In the genomic region with DNA sequence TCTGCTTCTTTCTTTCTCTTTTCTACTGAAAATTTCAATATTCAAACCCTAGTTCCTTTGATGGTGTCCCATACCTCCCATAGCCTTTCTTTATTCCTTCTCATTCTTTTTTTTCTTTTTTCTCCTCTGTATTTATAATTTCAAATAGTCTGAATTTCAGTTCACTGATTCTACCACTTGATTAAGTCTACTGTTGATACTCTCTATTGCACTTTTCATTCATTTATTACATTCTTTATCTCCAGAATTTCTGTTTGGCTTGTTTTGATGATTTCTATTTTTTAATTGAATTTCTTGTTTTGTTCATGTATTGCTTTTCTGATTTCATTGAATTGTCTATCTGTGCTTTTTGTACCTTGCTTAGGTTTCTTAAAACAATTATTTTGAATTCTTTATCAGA, we compare ENCODE assay signal across 30 cellular contexts.
"Had no signal": no experiment of that assay in that cellular context is flagged by ENCODE, and none has a peak within 500 bp of the region (broad histone marks: within the 10 kb centered on the region; RNA-seq: fewer than 3 reads in every experiment).

No MANE protein-coding gene starts in this region.

- H3K27ac Mint-ChIP-seq: activated CD4-positive, alpha-beta memory T cell treated with anti-CD3 and anti-CD28 coated beads for 36 hours; activated CD4-positive, alpha-beta T cell treated with anti-CD3 and anti-CD28 coated beads for 36 hours; activated CD4-positive, alpha-beta T cell treated with anti-CD3 and anti-CD28 coated beads, Interleukin-2, amount 10 ng/mL, durations not matched to agents 24 days and 14 days; activated naive CD4-positive, alpha-beta T cell treated with anti-CD3 and anti-CD28 coated beads, Interleukin-2, amount 10 ng/mL, durations not matched to agents 7 days and 5 days; activated naive CD4-positive, alpha-beta T cell treated with anti-CD3 and anti-CD28 coated beads, Interleukin-2, amount 50 U/mL, for 72 hours; activated naive CD8-positive, alpha-beta T cell treated with anti-CD3 and anti-CD28 coated beads, Interleukin-2, amount 10 ng/mL, durations not matched to agents 7 days and 5 days; activated T-cell treated with anti-CD3 and anti-CD28 coated beads, Interleukin-2, amount 50 U/mL, for 24 hours; activated T-cell treated with anti-CD3 and anti-CD28 coated beads, Interleukin-2, amount 50 U/mL, for 72 hours; brain had no signal

- H3K36me3 ChIP-seq: ascending aorta, breast epithelium, cardiac muscle cell, colonic mucosa, esophagus squamous epithelium, gastroesophageal sphincter, heart right ventricle had no signal

- H3K4me3 Mint-ChIP-seq: activated CD4-positive, alpha-beta memory T cell treated with anti-CD3 and anti-CD28 coated beads for 36 hours; activated CD4-positive, alpha-beta T cell treated with anti-CD3 and anti-CD28 coated beads for 36 hours; activated CD4-positive, alpha-beta T cell treated with anti-CD3 and anti-CD28 coated beads, Interleukin-2, amount 10 ng/mL, durations not matched to agents 24 days and 14 days; activated naive CD4-positive, alpha-beta T cell treated with anti-CD3 and anti-CD28 coated beads, Interleukin-2, amount 10 ng/mL, durations not matched to agents 7 days and 5 days; activated naive CD8-positive, alpha-beta T cell treated with anti-CD3 and anti-CD28 coated beads, Interleukin-2, amount 10 ng/mL, durations not matched to agents 7 days and 5 days; activated T-cell treated with anti-CD3 and anti-CD28 coated beads, Interleukin-2, amount 50 U/mL, for 24 hours; activated T-cell treated with anti-CD3 and anti-CD28 coated beads, Interleukin-2, amount 50 U/mL, for 72 hours; brain had no signal

- H3K4me1 ChIP-seq: ascending aorta, breast epithelium, colonic mucosa, esophagus squamous epithelium, gastroesophageal sphincter, heart right ventricle had no signal

- H3K36me3 Mint-ChIP-seq: activated naive CD8-positive, alpha-beta T cell treated with anti-CD3 and anti-CD28 coated beads, Interleukin-2, amount 10 ng/mL, durations not matched to agents 7 days and 5 days had no signal

- H3K27me3 Mint-ChIP-seq: activated CD4-positive, alpha-beta memory T cell treated with anti-CD3 and anti-CD28 coated beads for 36 hours; activated CD4-positive, alpha-beta T cell treated with anti-CD3 and anti-CD28 coated beads for 36 hours; activated CD4-positive, alpha-beta T cell treated with anti-CD3 and anti-CD28 coated beads, Interleukin-2, amount 10 ng/mL, durations not matched to agents 24 days and 14 days; activated naive CD4-positive, alpha-beta T cell treated with anti-CD3 and anti-CD28 coated beads, Interleukin-2, amount 10 ng/mL, durations not matched to agents 7 days and 5 days; activated naive CD8-positive, alpha-beta T cell treated with anti-CD3 and anti-CD28 coated beads, Interleukin-2, amount 10 ng/mL, durations not matched to agents 7 days and 5 days; activated T-cell treated with anti-CD3 and anti-CD28 coated beads, Interleukin-2, amount 50 U/mL, for 24 hours had no signal

- H3K27ac ChIP-seq: ascending aorta, breast epithelium, cardiac muscle cell, colonic mucosa, epithelial cell of prostate, esophagus squamous epithelium, gastroesophageal sphincter, heart right ventricle had no signal

- H3K4me3 ChIP-seq: ascending aorta, breast epithelium, cardiac muscle cell, colonic mucosa, esophagus squamous epithelium, gastroesophageal sphincter, heart right ventricle had no signal

- H3K9me3 ChIP-seq: colonic mucosa had no signal

- DNase-seq: activated CD4-positive, alpha-beta memory T cell treated with anti-CD3 and anti-CD28 coated beads for 36 hours; activated CD4-positive, alpha-beta T cell treated with anti-CD3 and anti-CD28 coated beads for 36 hours; activated CD4-positive, alpha-beta T cell treated with anti-CD3 and anti-CD28 coated beads, Interleukin-2, amount 10 ng/mL, durations not matched to agents 24 days and 14 days; activated CD4-positive, CD25-positive, alpha-beta regulatory T cell; activated CD4-positive, CD25-positive, alpha-beta regulatory T cell treated with anti-CD3 and anti-CD28 coated beads, Interleukin-2, amount 50 U/mL, for 72 hours; activated CD8-positive, alpha-beta memory T cell treated with anti-CD3 and anti-CD28 coated beads, Interleukin-2, amount 50 U/mL, for 48 hours; activated gamma-delta T cell; activated naive CD4-positive, alpha-beta T cell; activated naive CD4-positive, alpha-beta T cell treated with anti-CD3 and anti-CD28 coated beads, Interleukin-2, amount 10 ng/mL, durations not matched to agents 7 days and 5 days; activated naive CD8-positive, alpha-beta T cell treated with anti-CD3 and anti-CD28 coated beads, Interleukin-2, amount 10 ng/mL, durations not matched to agents 7 days and 5 days; activated T-cell treated with anti-CD3 and anti-CD28 coated beads for 4 hours; activated T-cell treated with anti-CD3 and anti-CD28 coated beads, Interleukin-2, amount 50 U/mL, for 24 hours; activated T-cell treated with anti-CD3 and anti-CD28 coated beads, Interleukin-2, amount 50 U/mL, for 72 hours; central memory CD4-positive, alpha-beta T cell; cerebellar nuclear complex; colonic mucosa; effector CD8-positive, alpha-beta T cell; esophagus squamous epithelium; foreskin melanocyte; heart right ventricle; T-helper 2 cell had no signal

- FAIRE-seq: endometrium, endothelial cell of umbilical vein had no signal

- H3K4me1 Mint-ChIP-seq: activated CD4-positive, alpha-beta T cell treated with anti-CD3 and anti-CD28 coated beads for 36 hours; activated CD4-positive, alpha-beta T cell treated with anti-CD3 and anti-CD28 coated beads, Interleukin-2, amount 10 ng/mL, durations not matched to agents 24 days and 14 days; activated naive CD4-positive, alpha-beta T cell treated with anti-CD3 and anti-CD28 coated beads, Interleukin-2, amount 10 ng/mL, durations not matched to agents 7 days and 5 days; activated naive CD8-positive, alpha-beta T cell treated with anti-CD3 and anti-CD28 coated beads, Interleukin-2, amount 10 ng/mL, durations not matched to agents 7 days and 5 days; brain had no signal

- ATAC-seq: activated CD4-positive, alpha-beta T cell treated with anti-CD3 and anti-CD28 coated beads for 36 hours; activated naive CD4-positive, alpha-beta T cell treated with anti-CD3 and anti-CD28 coated beads, Interleukin-2, amount 50 U/mL, for 72 hours; activated T-cell treated with anti-CD3 and anti-CD28 coated beads, Interleukin-2, amount 50 U/mL, for 72 hours; gastroesophageal sphincter; heart right ventricle had no signal

- H3K27me3 ChIP-seq: ascending aorta, breast epithelium, cardiac muscle cell, colonic mucosa, esophagus squamous epithelium, gastroesophageal sphincter, heart right ventricle had no signal
